Comparison of ENCODE assay signal across 8 cellular contexts in genomic region chr9:34522971-34523797, GRCh38. TPM values are rescaled to one million over a fixed set of nuclear protein-coding genes. Genes with fewer than 3 reads are reported as not detected.
A peak's percentile ranks its signal among the peaks of the same experiment; 100 is the strongest.
DNase-seq lines count a peak whose midpoint lies in the region; ATAC-seq, FAIRE-seq and TF ChIP-seq lines count a peak whose summit lies in the region.

TSS of gene ENHO (minus strand) at chr9:34522990. CDS start at chr9:34521695, 1,295 bp downstream.

- FAIRE-seq in GM12891 (lab: Jason Lieb, UNC): peak; percentile 78

- H3K4me3 ChIP-seq in right atrium auricular region (peak within 1 kb of the TSS; percentile 41 to 55), psoas muscle (peak within 1 kb of the TSS; percentile 60), upper lobe of right lung (peak within 1 kb of the TSS; percentile 38)

- H3K4me3 Mint-ChIP-seq in T-helper 2 cell treated with Interferon-gamma antibody and Interleukin-4, amounts not matched to agents 5 μg/mL and 100 μg/mL, for 36 hours: peak within 1 kb of the TSS; percentile 76

- peak within 1 kb of the TSS; percentile 6 for H3K27ac Mint-ChIP-seq in T-helper 2 cell treated with Interferon-gamma antibody and Interleukin-4, amounts not matched to agents 5 μg/mL and 100 μg/mL, for 36 hours

- H3K4me1 Mint-ChIP-seq in T-helper 2 cell treated with Interferon-gamma antibody and Interleukin-4, amounts not matched to agents 5 μg/mL and 100 μg/mL, for 36 hours (ENCODE audit: low read depth): peaks cover 23% of the 10 kb centered on the region

- no peak for TF ChIP-seq POLR2A in GM12891 (IDR thresholded peaks at IDR 0.05; ENCODE audit: low read depth, low read length)

- intact Hi-C loops in psoas muscle (cut with DNase I) (no loop called here), upper lobe of right lung (cut with DNase I) (no loop called here)

- WGBS in psoas muscle, 3 donors: 5 to 12% (median 7%) methylated on average over 26 to 63 of the region's 63 CpGs

- no peaks in the 10 kb centered on the region for H3K9me3 ChIP-seq in right atrium auricular region
- H3K9me3 ChIP-seq in psoas muscle: no peaks in the 10 kb centered on the region
- H3K9me3 ChIP-seq in upper lobe of right lung: no peaks in the 10 kb centered on the region

- TF ChIP-seq CTCF in right atrium auricular region (IDR thresholded peaks at IDR 0.05) (peak in 1 of 2 donors; percentile 11), psoas muscle (IDR thresholded peaks at IDR 0.05) (no peak), upper lobe of right lung (IDR thresholded peaks at IDR 0.05) (no peak)

- H3K9me3 Mint-ChIP-seq in T-helper 2 cell treated with Interferon-gamma antibody and Interleukin-4, amounts not matched to agents 5 μg/mL and 100 μg/mL, for 36 hours: no peaks in the 10 kb centered on the region

- H3K27me3 ChIP-seq in right atrium auricular region (no peaks in the 10 kb centered on the region), psoas muscle (ENCODE audit: insufficient read depth in 3 of 3, low read length in 2 of 3) (peaks cover 0 to 3% (median 0%) of the 10 kb centered on the region in 3 donors), upper lobe of right lung (no peaks in the 10 kb centered on the region)

- peaks cover 35% of the 10 kb centered on the region for H3K27me3 Mint-ChIP-seq in T-helper 2 cell treated with Interferon-gamma antibody and Interleukin-4, amounts not matched to agents 5 μg/mL and 100 μg/mL, for 36 hours (ENCODE audit: low read depth)

- H3K4me1 ChIP-seq in right atrium auricular region (peaks cover 0 to 10% of the 10 kb centered on the region in 2 donors), psoas muscle (peaks cover 6% of the 10 kb centered on the region), upper lobe of right lung (no peaks in the 10 kb centered on the region)

- H3K27ac ChIP-seq in right atrium auricular region (no peak within 1 kb of the TSS), psoas muscle (no peak within 1 kb of the TSS), upper lobe of right lung (no peak within 1 kb of the TSS)

- H3K36me3 Mint-ChIP-seq in T-helper 2 cell treated with Interferon-gamma antibody and Interleukin-4, amounts not matched to agents 5 μg/mL and 100 μg/mL, for 36 hours (ENCODE audit: low read depth): no peaks in the 10 kb centered on the region

- H3K36me3 ChIP-seq in right atrium auricular region: no peaks in the 10 kb centered on the region
- no peaks in the 10 kb centered on the region for H3K36me3 ChIP-seq in psoas muscle (ENCODE audit: insufficient read depth in 1 of 2, low read depth in 1 of 2)
- H3K36me3 ChIP-seq in upper lobe of right lung: no peaks in the 10 kb centered on the region

- ATAC-seq in HG02798 (IDR thresholded peaks at IDR 0.05; ENCODE audit: poor library complexity, unreplicated experiment) (peak; percentile 88), psoas muscle (peak; percentile 97 to 99 (median 98)), upper lobe of right lung (peak; percentile 99)

- peak; percentile 84 for DNase-seq in GM12891 (ENCODE audit: insufficient read length, low spot score)
- peak; percentile 96 for DNase-seq in NCI-H146 (lab: John Stamatoyannopoulos, UW)
- DNase-seq in T-helper 2 cell treated with Interferon-gamma antibody and Interleukin-4, amounts not matched to agents 5 μg/mL and 100 μg/mL, for 36 hours (ENCODE audit: low spot score): peak; percentile 92
- DNase-seq in anterior cingulate cortex (lab: John Stamatoyannopoulos, UW): peak; percentile 62 to 95 (median 89)
- DNase-seq in right atrium auricular region (ENCODE audit: low spot score): peak; percentile 81
- peak; percentile 85 to 93 for DNase-seq in psoas muscle
- peak; percentile 94 for DNase-seq in upper lobe of right lung

TF ChIP-seq in GM12891, 5 proteins besides CTCF, POLR2A, EP300 and RAD21:
- TF ChIP-seq TAF1 (IDR thresholded peaks at IDR 0.05; ENCODE audit: low read depth, low read length): no peak
- no peak for TF ChIP-seq POLR2AphosphoS5 (IDR thresholded peaks at IDR 0.05; ENCODE audit: low read depth, low read length)
- TF ChIP-seq POU2F2 (IDR thresholded peaks at IDR 0.05; ENCODE audit: low read depth, low read length): no peak
- no peak for TF ChIP-seq PAX5 (IDR thresholded peaks at IDR 0.05; ENCODE audit: insufficient read depth, low read length, severe bottlenecking)
- no peak for TF ChIP-seq SPI1 (IDR thresholded peaks at IDR 0.05; ENCODE audit: low read depth, low read length)

RNA-seq across cellular contexts. Expression of gene ENHO, which starts in this region (rescaled TPM):
- polyA plus RNA-seq in GM12891 (2012; ENCODE audit: low read depth, missing spikeins): not detected
- under 1 TPM in 1 of 2 donors, not detected in 1; 0.75 TPM for total RNA-seq in right atrium auricular region
- total RNA-seq in psoas muscle: under 1 TPM in 3 of 4 donors, not detected in 1; 0.20 to 0.64 (median 0.26) TPM
- 1 to 10 TPM in 1 of 3 donors, under 1 TPM in 2; 0.35 to 1.2 (median 0.39) TPM for polyA plus RNA-seq in psoas muscle
- total RNA-seq in upper lobe of right lung: 0.61 TPM

Comparison
In these comparisons a context has a peak if more than half of its experiments do, and no peak if none do; other contexts are left out.
1. Peak in DNase-seq and H3K4me3 ChIP-seq in right atrium auricular region; RNA of the gene not detected or under 1 TPM.
2. Peak in DNase-seq, ATAC-seq and H3K4me3 ChIP-seq in upper lobe of right lung; RNA of the gene not detected or under 1 TPM.